Comparison of ENCODE assay signal across 21 cellular contexts in the genomic region with DNA sequence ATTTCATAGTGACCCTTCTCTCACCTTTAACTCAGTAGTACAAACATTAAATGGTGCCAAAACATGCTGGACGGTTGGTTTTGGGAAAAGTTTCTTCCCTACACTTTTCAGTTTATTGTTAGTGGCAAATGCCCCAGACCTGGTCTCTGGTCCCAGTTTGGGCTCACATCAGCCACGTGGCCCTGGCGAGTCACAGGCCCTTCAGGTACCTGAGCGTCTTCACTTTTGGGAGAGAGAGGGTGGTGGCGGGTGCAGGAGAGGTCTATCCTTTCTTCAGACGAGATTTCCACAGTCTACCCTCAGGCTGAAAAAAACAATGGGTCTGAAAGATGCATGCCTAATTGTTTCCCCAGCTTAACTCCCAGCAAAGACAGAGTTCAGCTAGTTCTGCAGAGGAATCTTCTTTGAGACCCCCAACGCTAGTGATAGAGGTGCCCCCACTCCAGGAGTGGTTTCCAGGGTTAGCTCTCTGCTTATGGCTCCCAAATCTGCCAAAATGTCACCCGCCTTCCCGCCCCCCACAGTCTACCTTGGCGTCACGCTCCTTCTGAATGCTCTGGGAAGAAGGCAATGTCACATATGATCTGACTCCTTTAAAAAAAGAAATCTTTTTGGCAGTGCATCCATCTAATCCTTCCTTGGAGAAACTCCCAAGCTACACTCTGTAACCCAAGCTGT.
DNase-seq lines count a peak whose midpoint lies in the region; ATAC-seq and TF ChIP-seq lines count a peak whose summit lies in the region.
"Had no signal": no experiment of that assay in that cellular context is flagged by ENCODE, and none has a peak within 500 bp of the region (broad histone marks: within the 10 kb centered on the region; RNA-seq: fewer than 3 reads in every experiment).

No MANE protein-coding gene starts in this region.

- no peak for ATAC-seq in GM18505 (IDR thresholded peaks at IDR 0.05; ENCODE audit: unreplicated experiment)
- ATAC-seq: CD8-positive, alpha-beta T cell; GM12878; GM23338; HCT116 had no signal

- peaks cover 0 to 10% of the 10 kb centered on the region in 2 donors for H3K9me3 ChIP-seq in right atrium auricular region
- H3K9me3 ChIP-seq in left ventricle myocardium inferior (replicated peaks): peaks cover 35% of the 10 kb centered on the region

- H3K9me3 Mint-ChIP-seq in type B pancreatic cell (peaks cover 16% of the 10 kb centered on the region), progenitor cell of endocrine pancreas (ENCODE audit: low read depth) (peaks cover 20% of the 10 kb centered on the region)

- no peak overlapping the region for H3K27ac Mint-ChIP-seq in type B pancreatic cell
- H3K27ac Mint-ChIP-seq in progenitor cell of endocrine pancreas: no peak overlapping the region
- H3K27ac Mint-ChIP-seq: B cell; CD8-positive, alpha-beta T cell; GM23338 had no signal

- H3K36me3 ChIP-seq in right atrium auricular region: no peaks in the 10 kb centered on the region
- H3K36me3 ChIP-seq in left ventricle myocardium inferior: no peaks in the 10 kb centered on the region
- H3K36me3 ChIP-seq: BLaER1 had no signal

- H3K36me3 Mint-ChIP-seq in type B pancreatic cell (no peaks in the 10 kb centered on the region), progenitor cell of endocrine pancreas (ENCODE audit: insufficient read depth) (no peaks in the 10 kb centered on the region)
- H3K36me3 Mint-ChIP-seq: CD4-positive, CD25-positive, alpha-beta regulatory T cell; CD8-positive, alpha-beta T cell had no signal

- H3K4me1 ChIP-seq in right atrium auricular region (no peaks in the 10 kb centered on the region), left ventricle myocardium inferior (no peaks in the 10 kb centered on the region)
- H3K4me1 ChIP-seq: BLaER1, Caco-2 had no signal

- H3K4me3 ChIP-seq in right atrium auricular region: no peak overlapping the region
- no peak overlapping the region for H3K4me3 ChIP-seq in left ventricle myocardium inferior
- H3K4me3 ChIP-seq: BLaER1, GM12878, GM23338 had no signal

- no peaks in the 10 kb centered on the region for H3K4me1 Mint-ChIP-seq in type B pancreatic cell (ENCODE audit: unreplicated experiment)
- no peaks in the 10 kb centered on the region for H3K4me1 Mint-ChIP-seq in progenitor cell of endocrine pancreas (ENCODE audit: low read depth)
- H3K4me1 Mint-ChIP-seq: B cell; CD4-positive, CD25-positive, alpha-beta regulatory T cell; GM23338; H9 had no signal

- H3K27ac ChIP-seq in right atrium auricular region (no peak overlapping the region), left ventricle myocardium inferior (replicated peaks) (no peak overlapping the region)
- H3K27ac ChIP-seq: 22Rv1, BLaER1, C4-2B had no signal

- TF ChIP-seq CTCF in right atrium auricular region (IDR thresholded peaks at IDR 0.05) (no peak), left ventricle myocardium inferior (IDR thresholded peaks at IDR 0.05; ENCODE audit: borderline replicate concordance) (no peak), type B pancreatic cell (conservative IDR thresholded peaks at IDR 0.05) (no peak), progenitor cell of endocrine pancreas (IDR thresholded peaks at IDR 0.05; ENCODE audit: unreplicated experiment) (no peak)

- intact Hi-C loops in left ventricle myocardium inferior (cut with micrococcal nuclease): no loop called here

- DNase-seq in right atrium auricular region (ENCODE audit: low spot score) (peak; percentile 28), left ventricle myocardium inferior (no peak), mesenteric fat pad (ENCODE audit: low spot score) (peak; percentile 55), type B pancreatic cell (ENCODE audit: extremely low spot score, unreplicated experiment) (peak; percentile 36), occipital lobe (lab: John Stamatoyannopoulos, UW) (no peak), progenitor cell of endocrine pancreas (ENCODE audit: low spot score, unreplicated experiment) (no peak)
- DNase-seq: Caco-2; CD4-positive, CD25-positive, alpha-beta regulatory T cell; DMS153; DND-41; GDM1; H9 had no signal

- H3K4me3 Mint-ChIP-seq in type B pancreatic cell (no peak overlapping the region), progenitor cell of endocrine pancreas (ENCODE audit: low read depth) (no peak overlapping the region)
- H3K4me3 Mint-ChIP-seq: B cell; CD4-positive, CD25-positive, alpha-beta regulatory T cell; CD8-positive, alpha-beta T cell; GM23338; H9 had no signal

- no peaks in the 10 kb centered on the region for H3K27me3 ChIP-seq in right atrium auricular region
- no peaks in the 10 kb centered on the region for H3K27me3 ChIP-seq in left ventricle myocardium inferior (ENCODE audit: low read depth)

- TF ChIP-seq POLR2A in GM18505 (IDR thresholded peaks at IDR 0.05; ENCODE audit: borderline replicate concordance, extremely low read depth, insufficient read depth, insufficient read length): no peak

- peaks cover 6% of the 10 kb centered on the region for H3K27me3 Mint-ChIP-seq in type B pancreatic cell
- H3K27me3 Mint-ChIP-seq in progenitor cell of endocrine pancreas: peaks cover 3% of the 10 kb centered on the region
- H3K27me3 Mint-ChIP-seq: CD4-positive, CD25-positive, alpha-beta regulatory T cell had no signal

Comparison
In these comparisons a context has a peak if more than half of its experiments do, and no peak if none do; other contexts are left out.
1. DNase-seq: peak in right atrium auricular region (single experiment), mesenteric fat pad (single experiment) and type B pancreatic cell (single experiment); none in left ventricle myocardium inferior (single experiment), occipital lobe (single experiment) and progenitor cell of endocrine pancreas (single experiment).